ENCODE assay signal across 10 cellular contexts in genomic region chr4:158121203-158121586, GRCh38. TPM values are rescaled to one million over a fixed set of nuclear protein-coding genes. Genes with fewer than 3 reads are reported as not detected.
A peak's percentile ranks its signal among the peaks of the same experiment; 100 is the strongest.
DNase-seq lines count a peak whose midpoint lies in the region; ATAC-seq, FAIRE-seq and TF ChIP-seq lines count a peak whose summit lies in the region.
"Had no signal": no experiment of that assay in that cellular context is flagged by ENCODE, and none has a peak within 500 bp of the region (broad histone marks: within the 10 kb centered on the region; RNA-seq: fewer than 3 reads in every experiment).

No MANE protein-coding gene starts in this region.

- intact Hi-C loops in activated CD8-positive, alpha-beta T cell treated with anti-CD3 and anti-CD28 coated beads for 36 hours (cut with micrococcal nuclease): no loop called here

- CTCF ChIA-PET in activated CD8-positive, alpha-beta T cell treated with anti-CD3 and anti-CD28 coated beads for 36 hours (lab: Charles Lee): no interaction called here

- FAIRE-seq in endometrium (lab: Jason Lieb, UNC): peak; percentile 87

- peak; percentile 30 for DNase-seq in NOMO-1 treated with DMSO at 0.1 percent for 48 hours (lab: John Stamatoyannopoulos, UW; ENCODE audit: unreplicated experiment)
- DNase-seq in NOMO-1 treated with dmso at 0.1 percent for 144 hours (lab: John Stamatoyannopoulos, UW; ENCODE audit: unreplicated experiment): no peak
- no peak for DNase-seq in mesothelial cell of epicardium (ENCODE audit: low spot score in 2 of 2, unreplicated experiment in 2 of 2)
- DNase-seq in left lobe of liver (ENCODE audit: low spot score): no peak
- no peak for DNase-seq in activated CD8-positive, alpha-beta T cell treated with anti-CD3 and anti-CD28 coated beads for 36 hours
- no peak for DNase-seq in stimulated activated CD4-positive, alpha-beta T cell treated with anti-CD3 and anti-CD28 coated beads, Interleukin-1b, Interleukin-23, amount 100 ng/mL, for 48 hours
- DNase-seq in nephron progenitor cell: no peak
- DNase-seq: 8988T had no signal

- H3K4me1 Mint-ChIP-seq in mesothelial cell of epicardium (peaks cover 16% of the 10 kb centered on the region), nephron progenitor cell (no peaks in the 10 kb centered on the region)
- no peaks in the 10 kb centered on the region for H3K4me1 Mint-ChIP-seq in activated CD8-positive, alpha-beta T cell treated with anti-CD3 and anti-CD28 coated beads for 36 hours (ENCODE audit: low read depth)

- POLR2A ChIA-PET in activated CD8-positive, alpha-beta T cell treated with anti-CD3 and anti-CD28 coated beads for 36 hours (lab: Charles Lee): no interaction called here

- H3K4me3 Mint-ChIP-seq in mesothelial cell of epicardium (no peak overlapping the region), nephron progenitor cell (no peak overlapping the region)
- no peak overlapping the region for H3K4me3 Mint-ChIP-seq in activated CD8-positive, alpha-beta T cell treated with anti-CD3 and anti-CD28 coated beads for 36 hours

- no peaks in the 10 kb centered on the region for H3K27me3 Mint-ChIP-seq in mesothelial cell of epicardium (ENCODE audit: low read depth)
- H3K27me3 Mint-ChIP-seq in activated CD8-positive, alpha-beta T cell treated with anti-CD3 and anti-CD28 coated beads for 36 hours: no peaks in the 10 kb centered on the region
- H3K27me3 Mint-ChIP-seq in nephron progenitor cell (ENCODE audit: low read depth, poor library complexity): no peaks in the 10 kb centered on the region

- H3K27ac Mint-ChIP-seq in mesothelial cell of epicardium (peak overlapping the region; percentile 19), nephron progenitor cell (no peak overlapping the region)
- no peak overlapping the region for H3K27ac Mint-ChIP-seq in activated CD8-positive, alpha-beta T cell treated with anti-CD3 and anti-CD28 coated beads for 36 hours

- no peak for ATAC-seq in left lobe of liver
- no peak for ATAC-seq in activated CD8-positive, alpha-beta T cell treated with anti-CD3 and anti-CD28 coated beads for 36 hours

- H3K36me3 Mint-ChIP-seq in mesothelial cell of epicardium (no peaks in the 10 kb centered on the region), nephron progenitor cell (ENCODE audit: low read depth) (no peaks in the 10 kb centered on the region)
- H3K36me3 Mint-ChIP-seq in activated CD8-positive, alpha-beta T cell treated with anti-CD3 and anti-CD28 coated beads for 36 hours (ENCODE audit: low read depth): no peaks in the 10 kb centered on the region

- no peak for TF ChIP-seq CTCF in mesothelial cell of epicardium (IDR thresholded peaks at IDR 0.05; ENCODE audit: unreplicated experiment)
- TF ChIP-seq CTCF in activated CD8-positive, alpha-beta T cell treated with anti-CD3 and anti-CD28 coated beads for 36 hours (IDR thresholded peaks at IDR 0.05): no peak
- no peak for TF ChIP-seq CTCF in nephron progenitor cell (IDR thresholded peaks at IDR 0.05)

- H3K9me3 Mint-ChIP-seq in mesothelial cell of epicardium: peaks cover 5% of the 10 kb centered on the region
- H3K9me3 Mint-ChIP-seq in activated CD8-positive, alpha-beta T cell treated with anti-CD3 and anti-CD28 coated beads for 36 hours: no peaks in the 10 kb centered on the region
- no peaks in the 10 kb centered on the region for H3K9me3 Mint-ChIP-seq in nephron progenitor cell

RNA-seq across cellular contexts. Expression of gene GASK1B, which starts 51.6 kb away (rescaled TPM):
- total RNA-seq in mesothelial cell of epicardium (28.3 to 29.1 TPM (median 29.0 TPM) in 3 replicates), left lobe of liver (3.2 TPM)
- total RNA-seq in activated CD8-positive, alpha-beta T cell treated with anti-CD3 and anti-CD28 coated beads for 36 hours: not detected
- total RNA-seq: activated CD8-positive, alpha-beta memory T cell treated with anti-CD3 and anti-CD28 coated beads for 36 hours had no signal
